In genomic region chr1:201505505-201505893, GRCh38 we compare ENCODE assay signal across 8 cellular contexts. TPM values are rescaled to one million over a fixed set of nuclear protein-coding genes. Genes with fewer than 3 reads are reported as not detected.
DNase-seq lines count a peak whose midpoint lies in the region; ATAC-seq and TF ChIP-seq lines count a peak whose summit lies in the region.

No MANE protein-coding gene starts in this region.

- TF ChIP-seq CTCF in upper lobe of left lung (IDR thresholded peaks at IDR 0.05) = no peak

- H3K4me3 ChIP-seq in upper lobe of left lung = peak overlapping the region; percentile 13 to 84 (median 66)

- WGBS in upper lobe of left lung, 2 donors = 2 to 10% methylated on average over 4 of the region's 4 CpGs

- peak in 1 of 4 donors; percentile 30 for TF ChIP-seq EP300 in upper lobe of left lung (IDR thresholded peaks at IDR 0.05)

- H3K9me3 ChIP-seq in upper lobe of left lung = no peaks in the 10 kb centered on the region

- H3K27ac ChIP-seq in upper lobe of left lung = peak overlapping the region; percentile 88 to 94 (median 92)

- no peaks in the 10 kb centered on the region for H3K36me3 ChIP-seq in upper lobe of left lung

- H3K27me3 ChIP-seq in upper lobe of left lung = no peaks in the 10 kb centered on the region

- ATAC-seq in upper lobe of left lung (ENCODE audit: low FRiP score in 2 of 2) = peak in 1 of 2 donors; percentile 22
- ATAC-seq in HG02588 (IDR thresholded peaks at IDR 0.05; ENCODE audit: unreplicated experiment) = no peak
- no peak for ATAC-seq in HG02623 (IDR thresholded peaks at IDR 0.05; ENCODE audit: unreplicated experiment)

- peak in 1 of 4 donors; percentile 50 for TF ChIP-seq POLR2A in upper lobe of left lung (IDR thresholded peaks at IDR 0.05)

- peaks cover 64 to 75% (median 66%) of the 10 kb centered on the region in 4 donors for H3K4me1 ChIP-seq in upper lobe of left lung

- DNase-seq in ELF-1 (ENCODE audit: low read depth, low spot score) = peak; percentile 69
- DNase-seq in NCI-H146 treated with DMSO at 0.1 percent for 48 hours (lab: John Stamatoyannopoulos, UW; ENCODE audit: unreplicated experiment) = peak; percentile 56
- DNase-seq in astrocyte of the hippocampus (ENCODE audit: low read depth, low spot score) = peak; percentile 69
- peak; percentile 72 for DNase-seq in left kidney (ENCODE audit: low read depth, low spot score)
- peak in 1 of 2 donors; percentile 57 for DNase-seq in upper lobe of left lung
- DNase-seq in NCI-H82 treated with DMSO at 0.1 percent for 48 hours (lab: John Stamatoyannopoulos, UW; ENCODE audit: unreplicated experiment) = no peak

RNA-seq across cellular contexts. Expression of gene CSRP1, which starts 1.4 kb away (rescaled TPM):
- 100 to 1,000 TPM; 200 to 495 (median 327) TPM for total RNA-seq in upper lobe of left lung

RNA-seq across cellular contexts. Expression of gene NAV1, which starts 33.4 kb away (rescaled TPM):
- total RNA-seq in upper lobe of left lung = 10 to 100 TPM; 15.2 to 41.0 (median 24.1) TPM

RNA-seq across cellular contexts. Expression of gene PHLDA3, which starts 36.5 kb away (rescaled TPM):
- total RNA-seq in upper lobe of left lung = 100 to 1,000 TPM in 3 of 6 donors, 10 to 100 TPM in 3; 45.1 to 211 (median 88.1) TPM
